In the genomic region with DNA sequence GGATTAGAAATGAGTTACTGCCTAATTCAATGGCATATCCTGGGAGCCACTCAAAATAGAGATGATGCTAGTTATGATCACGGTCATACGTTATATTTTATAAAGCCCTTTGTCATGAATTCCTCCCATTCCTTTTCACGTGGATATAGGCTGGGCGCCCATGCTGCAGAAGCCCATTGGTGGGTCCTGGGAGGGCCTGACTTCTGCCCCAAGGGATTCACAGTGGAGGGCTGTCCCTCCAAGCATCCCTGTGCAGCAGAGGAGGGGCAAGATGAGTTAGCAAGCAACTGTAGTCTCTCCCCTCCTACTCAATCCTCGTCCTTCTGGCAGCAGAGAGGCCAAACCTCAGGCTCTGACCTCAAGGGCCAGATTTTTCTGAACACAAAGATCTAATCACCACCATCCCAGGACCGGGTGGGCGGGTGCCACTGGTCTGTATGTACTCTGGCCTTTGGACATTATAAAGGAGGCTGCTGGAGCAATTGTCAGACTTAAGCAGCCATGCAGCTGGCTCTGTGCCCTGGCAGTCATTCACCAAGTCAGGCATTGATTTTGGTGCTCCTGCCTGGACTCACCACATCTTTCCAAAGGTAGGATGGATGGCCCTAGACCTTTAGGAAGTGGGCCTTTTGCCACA, we compare ENCODE assay signal across 17 cellular contexts. TPM values are rescaled to one million over a fixed set of nuclear protein-coding genes. Genes with fewer than 3 reads are reported as not detected.
DNase-seq lines count a peak whose midpoint lies in the region; ATAC-seq and TF ChIP-seq lines count a peak whose summit lies in the region.
"Had no signal": no experiment of that assay in that cellular context is flagged by ENCODE, and none has a peak within 500 bp of the region (broad histone marks: within the 10 kb centered on the region; RNA-seq: fewer than 3 reads in every experiment).

No MANE protein-coding gene starts in this region.

- peaks cover 9% of the 10 kb centered on the region for H3K36me3 Mint-ChIP-seq in type B pancreatic cell

- H2BK5ac ChIP-seq in mesenchymal stem cell (ENCODE audit: low read depth, low read length, poor library complexity, severe bottlenecking): no peak overlapping the region

- H2AFZ ChIP-seq in mesenchymal stem cell (ENCODE audit: low read depth, low read length): no peak overlapping the region

- no peak overlapping the region for H3K4ac ChIP-seq in mesenchymal stem cell (ENCODE audit: low read depth in 1 of 2, low read length in 2 of 2)

- H3K9ac ChIP-seq in mesenchymal stem cell (ENCODE audit: low read length): peak overlapping the region; percentile 42

- no peaks in the 10 kb centered on the region for H3K27me3 ChIP-seq in left ventricle myocardium inferior (ENCODE audit: low read depth)
- H3K27me3 ChIP-seq in mesenchymal stem cell (ENCODE audit: control insufficient read depth in 1 of 2, insufficient read depth in 1 of 2, low read length in 2 of 2): no peaks in the 10 kb centered on the region
- H3K27me3 ChIP-seq: adrenal gland, ovary, tibial artery had no signal

- H3K4me3 Mint-ChIP-seq in type B pancreatic cell: peak overlapping the region; percentile 40

- H4K91ac ChIP-seq in mesenchymal stem cell (ENCODE audit: low read length): no peak overlapping the region

- H3K27me3 Mint-ChIP-seq in type B pancreatic cell: no peaks in the 10 kb centered on the region

- no peak overlapping the region for H2BK120ac ChIP-seq in mesenchymal stem cell (ENCODE audit: low read depth, low read length)

- DNase-seq in left ventricle myocardium superior (peak; percentile 36), left ventricle myocardium inferior (no peak), choroid plexus epithelial cell (ENCODE audit: low read depth) (peak; percentile 22), mesenchymal stem cell (no peak), type B pancreatic cell (ENCODE audit: extremely low spot score, unreplicated experiment) (no peak), Kasumi-1 (lab: John Stamatoyannopoulos, UW) (no peak)
- DNase-seq: activated CD8-positive, alpha-beta memory T cell treated with anti-CD3 and anti-CD28 coated beads, Interleukin-2, amount 50 U/mL, for 48 hours; adrenal gland; DMS 273 treated with DMSO at 0.1 percent for 48 hours; NCI-H1105 treated with DMSO at 0.1 percent for 48 hours; NCI-H2227 treated with DMSO at 0.1 percent for 48 hours; ovary; tibial artery; WERI-Rb-1 had no signal

- peaks cover 12% of the 10 kb centered on the region for H3K4me1 ChIP-seq in left ventricle myocardium inferior
- no peaks in the 10 kb centered on the region for H3K4me1 ChIP-seq in mesenchymal stem cell (ENCODE audit: control insufficient read depth, insufficient read depth, low read depth, low read length)

- peak overlapping the region; percentile 79 for H3K27ac Mint-ChIP-seq in type B pancreatic cell

- 91% methylated on average over 7 of the region's 7 CpGs for WGBS in mesenchymal stem cell

- no peak overlapping the region for H3K14ac ChIP-seq in mesenchymal stem cell (ENCODE audit: low read length in 2 of 2)

- peaks cover 5% of the 10 kb centered on the region for H3K36me3 ChIP-seq in left ventricle myocardium inferior
- peaks cover 0 to 10% of the 10 kb centered on the region in 2 experiments for H3K36me3 ChIP-seq in mesenchymal stem cell (ENCODE audit: control insufficient read depth in 1 of 2, insufficient read depth in 2 of 2, low read depth in 1 of 2, low read length in 2 of 2)
- H3K36me3 ChIP-seq: adrenal gland, ovary, WERI-Rb-1 had no signal

- TF ChIP-seq CTCF in left ventricle myocardium inferior (IDR thresholded peaks at IDR 0.05; ENCODE audit: borderline replicate concordance) (no peak), choroid plexus epithelial cell (conservative IDR thresholded peaks at IDR 0.05; ENCODE audit: low read depth, low read length) (no peak), type B pancreatic cell (conservative IDR thresholded peaks at IDR 0.05) (no peak)

- H3K4me3 ChIP-seq in left ventricle myocardium inferior (no peak overlapping the region), choroid plexus epithelial cell (ENCODE audit: low read depth, low read length) (no peak overlapping the region), mesenchymal stem cell (ENCODE audit: insufficient read depth in 1 of 2, low read depth in 1 of 2, low read length in 2 of 2) (no peak overlapping the region)
- H3K4me3 ChIP-seq: adrenal gland, ovary, SK-N-MC, tibial artery had no signal

- peaks cover 34% of the 10 kb centered on the region for H3K4me1 Mint-ChIP-seq in type B pancreatic cell (ENCODE audit: unreplicated experiment)

- no peak overlapping the region for H3K18ac ChIP-seq in mesenchymal stem cell (ENCODE audit: low read depth in 1 of 2, low read length in 2 of 2)

- no peak overlapping the region for H2BK12ac ChIP-seq in mesenchymal stem cell (ENCODE audit: low read length in 2 of 2)

- H4K8ac ChIP-seq in mesenchymal stem cell (ENCODE audit: low read length): no peak overlapping the region

- no peak overlapping the region for H3K4me2 ChIP-seq in mesenchymal stem cell (ENCODE audit: low read length, poor library complexity, severe bottlenecking)

- H3K79me1 ChIP-seq in mesenchymal stem cell (replicated peaks; ENCODE audit: low read length, poor library complexity, severe bottlenecking): peaks cover 37% of the 10 kb centered on the region

- no peak overlapping the region for H3K23ac ChIP-seq in mesenchymal stem cell (ENCODE audit: low read length in 2 of 2)

- no peak overlapping the region for H2BK15ac ChIP-seq in mesenchymal stem cell (ENCODE audit: low read depth, poor library complexity, severe bottlenecking)

- H3K27ac ChIP-seq in left ventricle myocardium inferior (replicated peaks) (no peak overlapping the region), mesenchymal stem cell (ENCODE audit: low read length, poor library complexity, severe bottlenecking) (no peak overlapping the region)
- H3K27ac ChIP-seq: adrenal gland, ovary, SK-N-MC, tibial artery, WERI-Rb-1 had no signal

- no peak for ATAC-seq in left ventricle myocardium superior
- no peak for ATAC-seq in GM21447 (IDR thresholded peaks at IDR 0.05; ENCODE audit: unreplicated experiment)
- no peak for ATAC-seq in GM21423 (IDR thresholded peaks at IDR 0.05; ENCODE audit: unreplicated experiment)

- intact Hi-C loops in left ventricle myocardium superior (cut with micrococcal nuclease) (no loop called here), left ventricle myocardium inferior (cut with micrococcal nuclease) (no loop called here)

- H3K9me3 Mint-ChIP-seq in type B pancreatic cell: no peaks in the 10 kb centered on the region

- no peak overlapping the region for H2AK5ac ChIP-seq in mesenchymal stem cell (ENCODE audit: low read length, severe bottlenecking)

- no peaks in the 10 kb centered on the region for H3K9me3 ChIP-seq in left ventricle myocardium inferior (replicated peaks)
- no peaks in the 10 kb centered on the region for H3K9me3 ChIP-seq in mesenchymal stem cell (ENCODE audit: control insufficient read depth, low read length)
- H3K9me3 ChIP-seq: adrenal gland, ovary, tibial artery had no signal

RNA-seq across cellular contexts. Expression of a gene that starts 8.5 kb away (rescaled TPM):
- total RNA-seq in left ventricle myocardium superior: 19.8 TPM
- total RNA-seq in left ventricle myocardium inferior: 20.0 TPM
- 41.5 TPM for polyA plus RNA-seq in mesenchymal stem cell (2013, experiment 1 of 2)
- polyA plus RNA-seq in mesenchymal stem cell (2013, experiment 2 of 2): 42.0 TPM
- total RNA-seq in type B pancreatic cell (ENCODE audit: low replicate concordance): 48.7 and 118 TPM in 2 replicates

RNA-seq across cellular contexts. Expression of a gene that starts 28.3 kb away (rescaled TPM):
- total RNA-seq in left ventricle myocardium superior (11.4 TPM), left ventricle myocardium inferior (10.4 TPM), type B pancreatic cell (ENCODE audit: low replicate concordance) (21.6 TPM in 2 replicates)
- 8.0 TPM for polyA plus RNA-seq in mesenchymal stem cell (2013, experiment 1 of 2)
- 7.8 TPM for polyA plus RNA-seq in mesenchymal stem cell (2013, experiment 2 of 2)

RNA-seq across cellular contexts. Expression of a gene that starts 38.6 kb away (rescaled TPM):
- total RNA-seq in left ventricle myocardium superior (0.25 TPM), left ventricle myocardium inferior (0.33 TPM), type B pancreatic cell (ENCODE audit: low replicate concordance) (2.1 and 3.1 TPM in 2 replicates)
- 2.7 TPM for polyA plus RNA-seq in mesenchymal stem cell (2013, experiment 1 of 2)
- 2.7 TPM for polyA plus RNA-seq in mesenchymal stem cell (2013, experiment 2 of 2)

Comparison
In these comparisons a context has a peak if more than half of its experiments do, and no peak if none do; other contexts are left out.
1. DNase-seq: peak in left ventricle myocardium superior (single experiment) and choroid plexus epithelial cell (single experiment); none in left ventricle myocardium inferior (single experiment), mesenchymal stem cell (single experiment), type B pancreatic cell (single experiment) and Kasumi-1 (0 of 2).